In the genomic region with DNA sequence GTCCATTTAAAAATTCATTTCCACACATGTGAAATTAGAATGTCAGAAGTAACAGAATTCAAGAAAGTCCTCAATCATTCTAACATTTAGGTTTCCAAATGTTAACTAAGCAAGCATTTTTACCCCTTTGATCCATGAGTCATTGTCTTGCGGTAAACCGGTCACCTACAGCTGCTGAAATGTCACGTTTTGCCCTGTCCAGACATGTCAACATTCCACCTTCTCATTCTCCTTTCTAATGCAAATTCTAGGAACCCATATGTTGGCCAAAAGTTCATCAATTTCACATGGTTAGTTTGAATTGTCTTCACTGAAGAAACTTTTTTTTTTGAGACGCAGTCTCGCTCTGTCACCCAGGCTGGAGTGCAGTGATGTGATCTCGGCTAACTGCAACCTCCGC, we compare ENCODE assay signal across 17 cellular contexts.
DNase-seq lines count a peak whose midpoint lies in the region; ATAC-seq and TF ChIP-seq lines count a peak whose summit lies in the region.
"Had no signal": no experiment of that assay in that cellular context is flagged by ENCODE, and none has a peak within 500 bp of the region (broad histone marks: within the 10 kb centered on the region; RNA-seq: fewer than 3 reads in every experiment).

No MANE protein-coding gene starts in this region.

- H3K27me3 Mint-ChIP-seq in stimulated activated naive CD8-positive, alpha-beta T cell treated with anti-CD3 and anti-CD28 coated beads, Interleukin-15, amount 100 ng/mL, for 72 hours: no peaks in the 10 kb centered on the region
- peaks cover 8% of the 10 kb centered on the region for H3K27me3 Mint-ChIP-seq in stimulated activated memory B cell treated with anti-CD40 and anti-IgM and Interleukin-4, amounts not matched to agents 10 μg/mL and 1 μg/mL and 100 μg/mL, for 72 hours

- H3K9ac ChIP-seq in mammary epithelial cell (ENCODE audit: insufficient read depth, low read length): no peak overlapping the region

- H3K27ac ChIP-seq in mammary epithelial cell (ENCODE audit: insufficient read depth, low read depth, low read length) (no peak overlapping the region), caudate nucleus (ENCODE audit: low read depth, low read length) (no peak overlapping the region)
- H3K27ac ChIP-seq: sigmoid colon had no signal

- H3K27me3 ChIP-seq in mammary epithelial cell (ENCODE audit: insufficient read depth, low read length): peaks cover 2% of the 10 kb centered on the region
- H3K27me3 ChIP-seq: sigmoid colon had no signal

- H2AFZ ChIP-seq in mammary epithelial cell (ENCODE audit: low read depth, low read length): no peak overlapping the region

- H3K4me3 Mint-ChIP-seq in stimulated activated naive CD8-positive, alpha-beta T cell treated with anti-CD3 and anti-CD28 coated beads, Interleukin-15, amount 100 ng/mL, for 72 hours: peak overlapping the region; percentile 64 to 70
- no peak overlapping the region for H3K4me3 Mint-ChIP-seq in stimulated activated memory B cell treated with anti-CD40 and anti-IgM and Interleukin-4, amounts not matched to agents 10 μg/mL and 1 μg/mL and 100 μg/mL, for 72 hours
- H3K4me3 Mint-ChIP-seq: neural crest cell; T-helper 1 cell treated with Interleukin-12 subunit alpha and Interleukin-12 subunit beta and Interleukin-4 antibody, amounts not matched to agents 30 μg/mL and 1 μg/mL, for 36 hours had no signal

- H3K79me2 ChIP-seq in mammary epithelial cell (ENCODE audit: insufficient read depth, low read length): no peaks in the 10 kb centered on the region

- 46% methylated on average over 7 of the region's 7 CpGs for WGBS in mammary epithelial cell (ENCODE audit: low coverage, missing lambda C conversion rate)

- H3K9me3 ChIP-seq in mammary epithelial cell (replicated peaks; ENCODE audit: insufficient read depth, low read length): no peaks in the 10 kb centered on the region
- H3K9me3 ChIP-seq: sigmoid colon had no signal

- intact Hi-C loops in mammary epithelial cell (cut with micrococcal nuclease): no loop called here

- H3K4me1 ChIP-seq in mammary epithelial cell (ENCODE audit: insufficient read depth, low read length): peaks cover 14% of the 10 kb centered on the region
- H3K4me1 ChIP-seq: sigmoid colon had no signal

- peaks cover 10% of the 10 kb centered on the region in 2 donors for H3K9me3 Mint-ChIP-seq in stimulated activated naive CD8-positive, alpha-beta T cell treated with anti-CD3 and anti-CD28 coated beads, Interleukin-15, amount 100 ng/mL, for 72 hours
- peaks cover 7% of the 10 kb centered on the region for H3K9me3 Mint-ChIP-seq in stimulated activated memory B cell treated with anti-CD40 and anti-IgM and Interleukin-4, amounts not matched to agents 10 μg/mL and 1 μg/mL and 100 μg/mL, for 72 hours
- H3K9me3 Mint-ChIP-seq: neural crest cell had no signal

- peak; percentile 66 for ATAC-seq in stimulated activated naive CD8-positive, alpha-beta T cell treated with anti-CD3 and anti-CD28 coated beads, Interleukin-15, amount 100 ng/mL, for 72 hours
- no peak for ATAC-seq in stimulated activated memory B cell treated with anti-CD40 and anti-IgM and Interleukin-4, amounts not matched to agents 10 μg/mL and 1 μg/mL and 100 μg/mL, for 72 hours

- peaks cover 8% of the 10 kb centered on the region for H3K36me3 Mint-ChIP-seq in stimulated activated memory B cell treated with anti-CD40 and anti-IgM and Interleukin-4, amounts not matched to agents 10 μg/mL and 1 μg/mL and 100 μg/mL, for 72 hours

- H4K20me1 ChIP-seq in mammary epithelial cell (ENCODE audit: insufficient read depth, low read length): no peaks in the 10 kb centered on the region

- CTCF ChIA-PET in mammary epithelial cell (lab: Charles Lee; ENCODE audit: low non-redundant PET): no interaction called here

- no peaks in the 10 kb centered on the region for H3K36me3 ChIP-seq in mammary epithelial cell (ENCODE audit: insufficient read depth, low read length)
- H3K36me3 ChIP-seq: sigmoid colon had no signal

- peak overlapping the region; percentile 6 for H3K4me2 ChIP-seq in mammary epithelial cell (ENCODE audit: insufficient read depth, low read depth, low read length)

- in situ Hi-C loops in mammary epithelial cell (cut with MboI; ENCODE audit: low sequenced_read_pairs in 2 of 2): no loop called here

- peaks cover 91% of the 10 kb centered on the region for H3K4me1 Mint-ChIP-seq in stimulated activated naive CD8-positive, alpha-beta T cell treated with anti-CD3 and anti-CD28 coated beads, Interleukin-15, amount 100 ng/mL, for 72 hours
- H3K4me1 Mint-ChIP-seq in stimulated activated memory B cell treated with anti-CD40 and anti-IgM and Interleukin-4, amounts not matched to agents 10 μg/mL and 1 μg/mL and 100 μg/mL, for 72 hours: peaks cover 13% of the 10 kb centered on the region
- H3K4me1 Mint-ChIP-seq: neural crest cell had no signal

- peak; percentile 47 for DNase-seq in stimulated activated CD4-positive, alpha-beta T cell treated with anti-CD3 and anti-CD28 coated beads, Interleukin-15, amount 100 ng/mL, for 24 hours
- DNase-seq in stimulated activated CD4-positive, alpha-beta T cell treated with anti-CD3 and anti-CD28 coated beads, Interleukin-2, amount 100 ng/mL, for 48 hours: no peak
- peak; percentile 23 for DNase-seq in MV-4-11 (lab: John Stamatoyannopoulos, UW)
- DNase-seq in mammary epithelial cell: peak; percentile 79
- peak in 1 of 2 donors; percentile 30 for DNase-seq in stimulated activated naive CD8-positive, alpha-beta T cell treated with anti-CD3 and anti-CD28 coated beads, Interleukin-15, amount 100 ng/mL, for 72 hours
- DNase-seq in caudate nucleus (lab: John Stamatoyannopoulos, UW): no peak
- DNase-seq in 8988T: no peak
- DNase-seq: activated CD4-positive, CD25-positive, alpha-beta regulatory T cell treated with anti-CD3 and anti-CD28 coated beads, Interleukin-2, amount 50 U/mL, for 72 hours; H7; NCI-H1048; NCI-H748 treated with DMSO at 0.1 percent for 48 hours; RPMI8226; sigmoid colon had no signal

- TF ChIP-seq CTCF in mammary epithelial cell (conservative IDR thresholded peaks at IDR 0.05 in 1 of 2, IDR thresholded peaks at IDR 0.05 in 1 of 2; ENCODE audit: extremely low read depth in 1 of 2, insufficient read depth in 1 of 2, low read depth in 1 of 2, low read length in 2 of 2): no peak

- dilution Hi-C loops in mammary epithelial cell (cut with HindIII; ENCODE audit: low sequenced_read_pairs): no loop called here

- no peak overlapping the region for H3K4me3 ChIP-seq in mammary epithelial cell (replicated peaks in 1 of 3; ENCODE audit: insufficient read depth in 1 of 3, low read depth in 2 of 3, low read length in 3 of 3)
- H3K4me3 ChIP-seq: lung, sigmoid colon had no signal

- no TSS peak for BruUV-seq in mammary epithelial cell (replicated peaks; lab: Mats Ljungman, UMichigan)

- peak overlapping the region; percentile 53 to 56 for H3K27ac Mint-ChIP-seq in stimulated activated naive CD8-positive, alpha-beta T cell treated with anti-CD3 and anti-CD28 coated beads, Interleukin-15, amount 100 ng/mL, for 72 hours
- no peak overlapping the region for H3K27ac Mint-ChIP-seq in stimulated activated memory B cell treated with anti-CD40 and anti-IgM and Interleukin-4, amounts not matched to agents 10 μg/mL and 1 μg/mL and 100 μg/mL, for 72 hours
- H3K27ac Mint-ChIP-seq: T-helper 1 cell treated with Interleukin-12 subunit alpha and Interleukin-12 subunit beta and Interleukin-4 antibody, amounts not matched to agents 30 μg/mL and 1 μg/mL, for 36 hours had no signal

Comparison
In these comparisons a context has a peak if more than half of its experiments do, and no peak if none do; other contexts are left out.
1. DNase-seq: peak in stimulated activated CD4-positive, alpha-beta T cell treated with anti-CD3 and anti-CD28 coated beads, Interleukin-15, amount 100 ng/mL, for 24 hours (single experiment), MV-4-11 (single experiment) and mammary epithelial cell (single experiment); none in stimulated activated CD4-positive, alpha-beta T cell treated with anti-CD3 and anti-CD28 coated beads, Interleukin-2, amount 100 ng/mL, for 48 hours (0 of 2), caudate nucleus (0 of 61) and 8988T (single experiment).